Comparison of ENCODE assay signal across 16 cellular contexts in genomic region chr6:128124713-128125112, GRCh38.
DNase-seq lines count a peak whose midpoint lies in the region; ATAC-seq and TF ChIP-seq lines count a peak whose summit lies in the region.
"Had no signal": no experiment of that assay in that cellular context is flagged by ENCODE, and none has a peak within 500 bp of the region (broad histone marks: within the 10 kb centered on the region; RNA-seq: fewer than 3 reads in every experiment).

No MANE protein-coding gene starts in this region.

- peaks cover 1% of the 10 kb centered on the region; the same call in 1 of the 2 replicates for H3K27me3 Mint-ChIP-seq in HFFc6 (ENCODE audit: insufficient read depth)
- H3K27me3 Mint-ChIP-seq: activated naive CD8-positive, alpha-beta T cell treated with anti-CD3 and anti-CD28 coated beads, Interleukin-2, amount 10 ng/mL, durations not matched to agents 7 days and 5 days had no signal

- H3K9me3 Mint-ChIP-seq in HFFc6, result no peaks in the 10 kb centered on the region
- H3K9me3 Mint-ChIP-seq: nephron progenitor cell had no signal

- ATAC-seq in GM21576 (IDR thresholded peaks at IDR 0.05; ENCODE audit: unreplicated experiment) (no peak), HG02763 (IDR thresholded peaks at IDR 0.05; ENCODE audit: unreplicated experiment) (no peak)
- ATAC-seq: sciatic nerve had no signal

- H3K27ac Mint-ChIP-seq in HFFc6, result no peak overlapping the region
- H3K27ac Mint-ChIP-seq: activated naive CD8-positive, alpha-beta T cell treated with anti-CD3 and anti-CD28 coated beads, Interleukin-2, amount 10 ng/mL, durations not matched to agents 7 days and 5 days; CD8-positive, alpha-beta memory T cell; nephron progenitor cell had no signal

- DNase-seq in BE2C (peak; percentile 22), HFFc6 (peak; percentile 23), adipocyte (ENCODE audit: low read depth) (peak; percentile 34), kidney epithelial cell (ENCODE audit: low read depth) (peak; percentile 19), colonic mucosa (no peak), AG08396 (ENCODE audit: low spot score) (no peak)
- DNase-seq: activated naive CD8-positive, alpha-beta T cell treated with anti-CD3 and anti-CD28 coated beads, Interleukin-2, amount 10 ng/mL, durations not matched to agents 7 days and 5 days; CD8-positive, alpha-beta memory T cell; dorsolateral prefrontal cortex; glutamatergic neuron; Karpas-422; left ventricle myocardium inferior; nephron progenitor cell had no signal

- H3K4me1 ChIP-seq in BE2C (peaks cover 5% of the 10 kb centered on the region), adipocyte (ENCODE audit: control insufficient read depth, insufficient read depth, low read length) (peaks cover 6% of the 10 kb centered on the region), colonic mucosa (no peaks in the 10 kb centered on the region)

- H3K9me3 ChIP-seq in BE2C (no peaks in the 10 kb centered on the region), adipocyte (ENCODE audit: control insufficient read depth, low read length) (no peaks in the 10 kb centered on the region), colonic mucosa (no peaks in the 10 kb centered on the region)
- H3K9me3 ChIP-seq: left ventricle myocardium inferior had no signal

- TF ChIP-seq CTCF in BE2C (IDR thresholded peaks at IDR 0.05; ENCODE audit: low read depth, low read length) (no peak), HFFc6 (IDR thresholded peaks at IDR 0.05) (no peak), kidney epithelial cell (IDR thresholded peaks at IDR 0.05; ENCODE audit: insufficient read depth, low read length, poor library complexity, severe bottlenecking) (no peak), colonic mucosa (IDR thresholded peaks at IDR 0.05) (no peak)

- no peak overlapping the region for H3K9ac ChIP-seq in adipocyte (ENCODE audit: low read length)
- no peak overlapping the region for H3K9ac ChIP-seq in colonic mucosa (ENCODE audit: low read depth in 2 of 2, low read length in 2 of 2)

- H3K27ac ChIP-seq in colonic mucosa, result no peak overlapping the region
- H3K27ac ChIP-seq: dorsolateral prefrontal cortex, left ventricle myocardium inferior had no signal

- H3K27me3 ChIP-seq in BE2C, result no peaks in the 10 kb centered on the region
- H3K27me3 ChIP-seq in adipocyte (replicated peaks; ENCODE audit: control insufficient read depth, insufficient read depth, low read length), result no peaks in the 10 kb centered on the region
- no peaks in the 10 kb centered on the region for H3K27me3 ChIP-seq in kidney epithelial cell (ENCODE audit: control insufficient read depth, insufficient read depth, low read length)
- no peaks in the 10 kb centered on the region for H3K27me3 ChIP-seq in colonic mucosa
- H3K27me3 ChIP-seq: dorsolateral prefrontal cortex had no signal

- H3K4me1 Mint-ChIP-seq in HFFc6 (ENCODE audit: low read depth), result peaks cover 26% of the 10 kb centered on the region
- H3K4me1 Mint-ChIP-seq: nephron progenitor cell had no signal

- H3K4me3 ChIP-seq in BE2C (ENCODE audit: low read depth, low read length), result no peak overlapping the region
- no peak overlapping the region for H3K4me3 ChIP-seq in adipocyte (ENCODE audit: low read length)
- no peak overlapping the region for H3K4me3 ChIP-seq in kidney epithelial cell (ENCODE audit: low read depth, low read length)
- H3K4me3 ChIP-seq in colonic mucosa, result no peak overlapping the region
- H3K4me3 ChIP-seq: dorsolateral prefrontal cortex, left ventricle myocardium inferior had no signal

- H3K36me3 ChIP-seq in BE2C (no peaks in the 10 kb centered on the region), adipocyte (ENCODE audit: control insufficient read depth, insufficient read depth, low read length, severe bottlenecking) (no peaks in the 10 kb centered on the region), kidney epithelial cell (ENCODE audit: control insufficient read depth, insufficient read depth, low read length) (no peaks in the 10 kb centered on the region), colonic mucosa (no peaks in the 10 kb centered on the region)
- H3K36me3 ChIP-seq: left ventricle myocardium inferior had no signal

- H3K36me3 Mint-ChIP-seq in HFFc6 (ENCODE audit: low read depth), result peaks cover 21% of the 10 kb centered on the region

- no peak overlapping the region for H3K4me3 Mint-ChIP-seq in HFFc6
- H3K4me3 Mint-ChIP-seq: activated naive CD8-positive, alpha-beta T cell treated with anti-CD3 and anti-CD28 coated beads, Interleukin-2, amount 10 ng/mL, durations not matched to agents 7 days and 5 days; CD8-positive, alpha-beta memory T cell; nephron progenitor cell had no signal

- intact Hi-C loops in colonic mucosa (cut with DNase I), result no loop called here

Comparison
In these comparisons a context has a peak if more than half of its experiments do, and no peak if none do; other contexts are left out.
1. DNase-seq: peak in BE2C (single experiment), HFFc6 (single experiment), adipocyte (single experiment) and kidney epithelial cell (single experiment); none in colonic mucosa (single experiment) and AG08396 (single experiment).